In genomic region chr14:31337331-31337730, GRCh38 we compare ENCODE assay signal across 20 cellular contexts.
"Had no signal": no experiment of that assay in that cellular context is flagged by ENCODE, and none has a peak within 500 bp of the region (broad histone marks: within the 10 kb centered on the region; RNA-seq: fewer than 3 reads in every experiment).

No MANE protein-coding gene starts in this region.

- H3K4me1 Mint-ChIP-seq: endodermal cell; memory B cell; natural killer cell; stimulated activated effector memory CD8-positive, alpha-beta T cell treated with anti-CD3 and anti-CD28 coated beads, Interleukin-12 subunit alpha, Interleukin-12 subunit beta, amount 100 ng/mL, for 72 hours had no signal

- H3K9me3 ChIP-seq: esophagus muscularis mucosa, pancreas, right lobe of liver, stomach, thyroid gland had no signal

- H3K4me3 ChIP-seq: esophagus muscularis mucosa, lung, pancreas, right lobe of liver, stomach, thyroid gland had no signal

- H3K4me3 Mint-ChIP-seq: endodermal cell; memory B cell; natural killer cell; stimulated activated effector memory CD8-positive, alpha-beta T cell treated with anti-CD3 and anti-CD28 coated beads, Interleukin-12 subunit alpha, Interleukin-12 subunit beta, amount 100 ng/mL, for 72 hours had no signal

- H3K9me3 Mint-ChIP-seq: memory B cell; natural killer cell; stimulated activated effector memory CD8-positive, alpha-beta T cell treated with anti-CD3 and anti-CD28 coated beads, Interleukin-12 subunit alpha, Interleukin-12 subunit beta, amount 100 ng/mL, for 72 hours had no signal

- FAIRE-seq: kidney, pancreas had no signal

- H3K27me3 ChIP-seq: esophagus muscularis mucosa, pancreas, right lobe of liver, stomach, thyroid gland had no signal

- ATAC-seq: left lobe of liver; natural killer cell; pancreas; right lobe of liver; stimulated activated effector memory CD8-positive, alpha-beta T cell treated with anti-CD3 and anti-CD28 coated beads, Interleukin-12 subunit alpha, Interleukin-12 subunit beta, amount 100 ng/mL, for 72 hours had no signal

- H3K27ac Mint-ChIP-seq: endodermal cell; memory B cell; natural killer cell; stimulated activated effector memory CD8-positive, alpha-beta T cell treated with anti-CD3 and anti-CD28 coated beads, Interleukin-12 subunit alpha, Interleukin-12 subunit beta, amount 100 ng/mL, for 72 hours had no signal

- H3K27ac ChIP-seq: esophagus muscularis mucosa, pancreas, right lobe of liver, stomach, thyroid gland had no signal

- H3K4me1 ChIP-seq: thyroid gland had no signal

- DNase-seq: cerebellar nuclear complex; cortex of kidney; endodermal cell; foreskin melanocyte; head of caudate nucleus; kidney; natural killer cell; occipital lobe; pancreas; right lobe of liver; stimulated activated CD4-positive, alpha-beta T cell treated with anti-CD3 and anti-CD28 coated beads, Interleukin-2, amount 100 ng/mL, for 24 hours; stimulated activated CD4-positive, alpha-beta T cell treated with anti-CD3 and anti-CD28 coated beads, Interleukin-4, amount 100 ng/mL, for 24 hours; stimulated activated naive CD4-positive, alpha-beta T cell treated with Interleukin-2 at 50 U/mL for 16 hours; stomach; thyroid gland had no signal

- H3K27me3 Mint-ChIP-seq: memory B cell had no signal
